In the genomic region with DNA sequence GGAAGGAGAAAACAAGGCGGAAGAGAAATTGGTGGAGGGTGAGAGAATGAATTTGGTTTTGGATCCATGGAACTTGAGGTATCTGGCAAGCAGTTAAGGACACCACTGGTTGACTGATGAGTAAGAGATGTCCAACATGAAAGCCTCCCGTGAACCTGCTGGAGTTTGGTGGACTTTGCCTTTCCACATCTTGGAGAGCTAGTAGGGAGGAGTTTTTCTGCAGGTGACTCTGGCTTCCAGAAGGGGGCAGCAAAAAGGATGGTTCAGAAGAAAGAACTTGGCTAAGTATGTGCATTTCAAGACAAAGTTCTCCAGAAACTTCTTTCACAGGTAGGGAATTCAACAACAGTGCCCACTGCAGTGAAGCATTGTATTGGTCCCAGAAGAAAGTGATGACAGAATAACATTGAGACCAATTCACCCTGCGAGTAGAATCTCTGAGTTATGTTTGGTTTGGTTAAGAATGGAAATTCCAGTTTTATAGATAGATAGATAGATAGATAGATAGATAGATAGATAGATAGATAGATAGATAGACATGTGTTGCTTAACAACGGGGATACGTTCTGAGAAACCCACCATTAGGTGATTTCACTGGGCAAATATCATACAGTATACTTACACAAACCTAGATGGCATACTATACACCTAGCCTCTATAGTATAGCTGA, we compare ENCODE assay signal across 9 cellular contexts.
A peak's percentile ranks its signal among the peaks of the same experiment; 100 is the strongest.
DNase-seq lines count a peak whose midpoint lies in the region; ATAC-seq lines count a peak whose summit lies in the region.
"Had no signal": no experiment of that assay in that cellular context is flagged by ENCODE, and none has a peak within 500 bp of the region (broad histone marks: within the 10 kb centered on the region; RNA-seq: fewer than 3 reads in every experiment).

No MANE protein-coding gene starts in this region.

- H3K27ac ChIP-seq in SK-N-MC, result no peak overlapping the region

- no peaks in the 10 kb centered on the region for H3K36me3 ChIP-seq in SK-N-MC (ENCODE audit: insufficient read depth, low read length)

- H3K4me3 ChIP-seq in SK-N-MC, result no peak overlapping the region

- H3K9me3 ChIP-seq in SK-N-MC (ENCODE audit: low read depth, low read length), result no peaks in the 10 kb centered on the region

- ATAC-seq in HG02798 (IDR thresholded peaks at IDR 0.05; ENCODE audit: poor library complexity, unreplicated experiment), result peak; percentile 56
- ATAC-seq in GM18870 (IDR thresholded peaks at IDR 0.05; ENCODE audit: unreplicated experiment), result no peak
- ATAC-seq: T-cell had no signal

- no peak overlapping the region for H3K9ac ChIP-seq in SK-N-MC (ENCODE audit: insufficient read length)

- DNase-seq in ELR (ENCODE audit: low read depth), result peak; percentile 44
- DNase-seq in SK-N-MC (ENCODE audit: low read depth, low spot score), result peak; percentile 20
- DNase-seq in germinal center (ENCODE audit: low spot score), result peak; percentile 8
- no peak for DNase-seq in NCI-H2107 (lab: John Stamatoyannopoulos, UW)
- no peak for DNase-seq in stimulated activated CD8-positive, alpha-beta memory T cell treated with anti-CD3 and anti-CD28 coated beads, Interleukin-4, amount 100 ng/mL, for 48 hours
- DNase-seq in cerebellar nuclear complex (lab: John Stamatoyannopoulos, UW), result no peak

Comparison
In these comparisons a context has a peak if more than half of its experiments do, and no peak if none do; other contexts are left out.
1. DNase-seq: peak in ELR (single experiment), SK-N-MC (single experiment) and germinal center (single experiment); none in NCI-H2107 (single experiment), stimulated activated CD8-positive, alpha-beta memory T cell treated with anti-CD3 and anti-CD28 coated beads, Interleukin-4, amount 100 ng/mL, for 48 hours (single experiment) and cerebellar nuclear complex (0 of 2).